Comparison of ENCODE assay signal across 8 cellular contexts in genomic region chr9:135343733-135344522, GRCh38.
DNase-seq lines count a peak whose midpoint lies in the region; ATAC-seq, FAIRE-seq and TF ChIP-seq lines count a peak whose summit lies in the region.

No MANE protein-coding gene starts in this region.

- RAD21 ChIA-PET in GM12878 (lab: Charles Lee; ENCODE audit: unreplicated experiment), result no interaction called here

- intact Hi-C loops in GM12878 (cut with micrococcal nuclease; ENCODE audit: unreplicated experiment) (no loop called here), kidney (cut with DNase I) (no loop called here)

- no peak overlapping the region for H3K4me2 ChIP-seq in GM12878 (ENCODE audit: control insufficient read depth, insufficient read depth)

- peak; percentile 7 for FAIRE-seq in GM12878 (lab: Jason Lieb, UNC)
- no peak for FAIRE-seq in kidney (lab: Jason Lieb, UNC)

- SMC1A ChIA-PET in GM12878 (lab: Charles Lee; ENCODE audit: uncharacterized antibody, unreplicated experiment), result no interaction called here

- TF ChIP-seq EP300 in Ishikawa (IDR thresholded peaks at IDR 0.05; ENCODE audit: borderline replicate concordance) (no peak), GM12878 (IDR thresholded peaks at IDR 0.05; ENCODE audit: borderline replicate concordance in 1 of 2, control insufficient read depth in 1 of 2, low read depth in 2 of 2, low read length in 2 of 2) (no peak)

- peaks cover 0 to 4% of the 10 kb centered on the region in 2 experiments; a peak in 2 of 4 replicates for H3K27me3 ChIP-seq in GM12878 (replicated peaks in 1 of 2; ENCODE audit: control insufficient read depth in 2 of 2, insufficient read depth in 2 of 2, low read length in 1 of 2)

- DNase-seq in Caki2 (ENCODE audit: low read depth) (peak; percentile 27), SW480 (ENCODE audit: low spot score) (peak; percentile 34), GM12878 (ENCODE audit: low read depth, low spot score) (no peak), kidney (peak; percentile 85)
- DNase-seq in stimulated activated CD4-positive, alpha-beta T cell treated with anti-CD3 and anti-CD28 coated beads, Interleukin-4, amount 100 ng/mL, for 48 hours (ENCODE audit: low read depth in 2 of 2), result peak; percentile 37 to 56

- H3K4me3 ChIP-seq in GM12878, result no peak overlapping the region
- no peak overlapping the region for H3K4me3 ChIP-seq in kidney (ENCODE audit: low read length in 2 of 2)

- H3K27ac ChIP-seq in GM12878 (ENCODE audit: control insufficient read depth, insufficient read depth) (no peak overlapping the region), kidney (ENCODE audit: low read depth in 2 of 2, low read length in 2 of 2) (no peak overlapping the region)

- H3K36me3 ChIP-seq in GM12878 (ENCODE audit: control insufficient read depth in 2 of 2, insufficient read depth in 2 of 2, low read length in 1 of 2) (no peaks in the 10 kb centered on the region), kidney (ENCODE audit: control insufficient read depth in 1 of 2, insufficient read depth in 2 of 2, low read length in 2 of 2) (no peaks in the 10 kb centered on the region)

- no peaks in the 10 kb centered on the region for H4K20me1 ChIP-seq in GM12878 (ENCODE audit: control insufficient read depth, insufficient read depth)

- H2AFZ ChIP-seq in GM12878 (ENCODE audit: control insufficient read depth, low read depth, low read length), result no peak overlapping the region

- no peak for TF ChIP-seq POLR2A in GM12878 (IDR thresholded peaks at IDR 0.05; ENCODE audit: low read depth, low read length)

- no peak overlapping the region for H3K9ac ChIP-seq in GM12878 (ENCODE audit: control insufficient read depth, insufficient read depth, low read length)
- no peak overlapping the region for H3K9ac ChIP-seq in kidney (ENCODE audit: low read length in 2 of 2)

- no peaks in the 10 kb centered on the region for H3K9me3 ChIP-seq in GM12878 (replicated peaks; ENCODE audit: control insufficient read depth, insufficient read depth, low read length)
- H3K9me3 ChIP-seq in kidney (ENCODE audit: control insufficient read depth in 1 of 2, low read length in 2 of 2), result no peaks in the 10 kb centered on the region

- H3K4me1 ChIP-seq in GM12878 (ENCODE audit: control insufficient read depth, insufficient read depth, low read length) (no peaks in the 10 kb centered on the region), kidney (ENCODE audit: control insufficient read depth in 1 of 2, insufficient read depth in 1 of 2, low read depth in 1 of 2, low read length in 2 of 2) (no peaks in the 10 kb centered on the region)

- CTCF ChIA-PET in GM12878 (lab: Yijun Ruan, JAX), result interaction anchor here (0.5 kb wide), 1 partner anchor 111 kb away, joined by 3 read pairs; no protein-coding TSS in a partner anchor

- ATAC-seq in GM12878 (peak; percentile 85), HG03342 (IDR thresholded peaks at IDR 0.05; ENCODE audit: unreplicated experiment) (no peak), HG03097 (IDR thresholded peaks at IDR 0.05; ENCODE audit: low FRiP score, unreplicated experiment) (no peak)

- TF ChIP-seq RAD21 in Ishikawa (IDR thresholded peaks at IDR 0.05; ENCODE audit: low read depth) (peak; percentile 78), GM12878 (IDR thresholded peaks at IDR 0.05; ENCODE audit: insufficient read depth, low read depth, low read length) (peak; percentile 65)

- no peaks in the 10 kb centered on the region for H3K79me2 ChIP-seq in GM12878 (ENCODE audit: control insufficient read depth, insufficient read depth, low read length)

- TF ChIP-seq CTCF in GM12878 (IDR thresholded peaks at IDR 0.05 in 2 of 3, conservative IDR thresholded peaks at IDR 0.05 in 1 of 3; ENCODE audit: control insufficient read depth in 2 of 3, extremely low read depth in 1 of 3, insufficient read depth in 1 of 3, low read depth in 3 of 3, low read length in 3 of 3) (peak; percentile 66 to 91 (median 82)), kidney (IDR thresholded peaks at IDR 0.05; ENCODE audit: borderline replicate concordance, extremely low read depth, insufficient read depth) (peak; percentile 60)

- WGBS in GM12878 (ENCODE audit: insufficient coverage, insufficient replicate concordance, low lambda C conversion rate, missing lambda C conversion rate), result 19% methylated on average over 27 of the region's 27 CpGs

- POLR2A ChIA-PET in GM12878 (lab: Charles Lee), result no interaction called here

- BruUV-seq in GM12878 (replicated peaks; lab: Mats Ljungman, UMichigan), result no TSS peak

- in situ Hi-C loops in Caki2 (cut with HindIII; ENCODE audit: low pct_unique_long_range_greater_than_20kb, low sequenced_read_pairs), result no loop called here
- in situ Hi-C loops in GM12878 (cut with MboI), result loop anchor here (10.0 kb wide), 1 partner anchor 649 kb away; no protein-coding TSS in a partner anchor

TF ChIP-seq in Ishikawa, 13 proteins besides CTCF, POLR2A, EP300 and RAD21:
- TF ChIP-seq TEAD4 (IDR thresholded peaks at IDR 0.05) (no peak), NFIC (IDR thresholded peaks at IDR 0.05) (peak; percentile 61), ZBTB7A (IDR thresholded peaks at IDR 0.05; ENCODE audit: low read depth) (peak; percentile 67; the same call in 1 of the 2 replicates)

TF ChIP-seq in GM12878, 131 proteins besides CTCF, POLR2A, EP300 and RAD21:
- TF ChIP-seq IKZF1 (conservative IDR thresholded peaks at IDR 0.05), result no peak
- no peak for TF ChIP-seq PML (IDR thresholded peaks at IDR 0.05; ENCODE audit: low read length)
- TF ChIP-seq RBBP5 (conservative IDR thresholded peaks at IDR 0.05), result no peak
- TF ChIP-seq SMC3 (IDR thresholded peaks at IDR 0.05; ENCODE audit: borderline replicate concordance, low read length), result peak; percentile 65
- no peak for TF ChIP-seq TCF12 (IDR thresholded peaks at IDR 0.05; ENCODE audit: low read depth, low read length)
- no peak for TF ChIP-seq CUX1 (IDR thresholded peaks at IDR 0.05; ENCODE audit: insufficient replicate concordance, low read depth, low read length)
- no peak for TF ChIP-seq CBFB (IDR thresholded peaks at IDR 0.05; ENCODE audit: low read depth)
- no peak for TF ChIP-seq TAF1 (IDR thresholded peaks at IDR 0.05; ENCODE audit: borderline replicate concordance, low read depth, low read length)
- no peak for TF ChIP-seq BMI1 (IDR thresholded peaks at IDR 0.05; ENCODE audit: borderline replicate concordance)
